ENCODE assay signal across 12 cellular contexts in the genomic region with DNA sequence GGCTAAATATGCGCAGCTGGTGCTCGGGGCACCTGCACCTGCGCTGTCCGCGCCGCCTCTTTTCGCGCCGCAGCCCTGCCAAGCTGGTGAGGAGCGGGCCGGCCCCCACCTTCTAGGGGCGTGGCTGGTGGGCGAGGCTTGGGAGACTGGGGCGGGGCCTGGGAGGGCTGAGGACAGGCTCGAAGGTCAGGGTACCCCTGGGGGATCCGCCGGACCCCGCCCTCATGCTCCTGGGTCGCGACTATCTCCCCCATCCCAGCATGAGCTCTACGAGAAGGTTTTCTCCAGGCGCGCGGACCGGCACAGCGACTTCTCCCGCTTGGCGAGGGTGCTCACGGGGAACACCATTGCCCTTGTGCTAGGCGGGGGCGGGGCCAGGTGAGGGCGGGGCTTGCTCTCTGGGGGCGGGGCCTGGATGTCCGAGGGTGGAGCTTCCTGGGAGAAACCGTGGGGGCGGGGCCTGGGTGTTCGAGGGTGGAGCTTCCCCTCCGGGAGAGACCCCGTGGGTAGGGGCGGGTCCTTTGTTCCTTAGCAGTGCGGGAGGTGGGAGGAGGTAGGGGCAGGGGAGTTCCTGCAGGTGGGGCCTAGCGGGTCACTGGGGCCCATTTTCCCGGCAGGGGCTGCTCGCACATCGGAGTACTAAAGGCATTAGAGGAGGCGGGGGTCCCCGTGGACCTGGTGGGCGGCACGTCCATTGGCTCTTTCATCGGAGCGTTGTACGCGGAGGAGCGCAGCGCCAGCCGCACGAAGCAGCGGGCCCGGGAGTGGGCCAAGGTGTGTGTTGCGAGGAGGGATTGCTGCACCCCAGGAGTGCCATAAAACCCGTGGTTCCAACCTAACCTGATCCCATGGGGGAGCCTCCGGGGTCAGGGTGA. TPM values are rescaled to one million over a fixed set of nuclear protein-coding genes. Genes with fewer than 3 reads are reported as not detected.
DNase-seq lines count a peak whose midpoint lies in the region; ATAC-seq and TF ChIP-seq lines count a peak whose summit lies in the region.
"Had no signal": no experiment of that assay in that cellular context is flagged by ENCODE, and none has a peak within 500 bp of the region (broad histone marks: within the 10 kb centered on the region; RNA-seq: fewer than 3 reads in every experiment).

No MANE protein-coding gene starts in this region.

- no peaks in the 10 kb centered on the region for H3K9me2 ChIP-seq in HCT116 (ENCODE audit: insufficient read depth)

- CTCF ChIA-PET in HCT116 (lab: Charles Lee) = interaction anchor here (1.0 kb wide), 1 partner anchor 13 kb away, joined by 4 read pairs; no protein-coding TSS in a partner anchor

- ATAC-seq in HCT116 (peak; percentile 52), GM21619 (IDR thresholded peaks at IDR 0.05; ENCODE audit: unreplicated experiment) (no peak), HG02840 (IDR thresholded peaks at IDR 0.05; ENCODE audit: low FRiP score, unreplicated experiment) (no peak)
- ATAC-seq in activated naive CD8-positive, alpha-beta T cell treated with anti-CD3 and anti-CD28 coated beads, Interleukin-2, amount 50 U/mL, for 24 hours = peak; percentile 13

- no peaks in the 10 kb centered on the region for H3K9me3 Mint-ChIP-seq in activated naive CD8-positive, alpha-beta T cell treated with anti-CD3 and anti-CD28 coated beads, Interleukin-2, amount 50 U/mL, for 24 hours
- no peaks in the 10 kb centered on the region for H3K9me3 Mint-ChIP-seq in nephron progenitor cell
- no peaks in the 10 kb centered on the region for H3K9me3 Mint-ChIP-seq in type B pancreatic cell

- H4K20me1 ChIP-seq in HCT116 (ENCODE audit: insufficient read depth) = no peaks in the 10 kb centered on the region

- H3K9ac ChIP-seq in HCT116 (ENCODE audit: low read length) = no peak overlapping the region

- no peaks in the 10 kb centered on the region for H3K4me1 Mint-ChIP-seq in activated naive CD8-positive, alpha-beta T cell treated with anti-CD3 and anti-CD28 coated beads, Interleukin-2, amount 50 U/mL, for 24 hours
- H3K4me1 Mint-ChIP-seq in nephron progenitor cell (peaks cover 6% of the 10 kb centered on the region), type B pancreatic cell (ENCODE audit: unreplicated experiment) (peaks cover 6% of the 10 kb centered on the region)

- no peak for TF ChIP-seq POLR2A in HCT116 (IDR thresholded peaks at IDR 0.05; ENCODE audit: borderline replicate concordance, extremely low read depth, insufficient read depth, insufficient read length)

- POLR2A ChIA-PET in HCT116 (lab: Charles Lee) = interaction anchor here (1.0 kb wide), 1 partner anchor 17 kb away, joined by 4 read pairs; no protein-coding TSS in a partner anchor

- H3K27me3 Mint-ChIP-seq in activated naive CD8-positive, alpha-beta T cell treated with anti-CD3 and anti-CD28 coated beads, Interleukin-2, amount 50 U/mL, for 24 hours = no peaks in the 10 kb centered on the region
- H3K27me3 Mint-ChIP-seq in nephron progenitor cell (ENCODE audit: low read depth, poor library complexity) (no peaks in the 10 kb centered on the region), type B pancreatic cell (no peaks in the 10 kb centered on the region)

- H3K4me3 ChIP-seq in HCT116 (replicated peaks in 1 of 2; ENCODE audit: low read depth in 1 of 2, low read length in 2 of 2) = no peak overlapping the region
- H3K4me3 ChIP-seq: esophagus muscularis mucosa had no signal

- no peak for TF ChIP-seq CTCF in HCT116 (IDR thresholded peaks at IDR 0.05 in 2 of 3, conservative IDR thresholded peaks at IDR 0.05 in 1 of 3; ENCODE audit: borderline replicate concordance in 1 of 3, insufficient read depth in 1 of 3, low read depth in 2 of 3, low read length in 2 of 3)
- no peak for TF ChIP-seq CTCF in nephron progenitor cell (IDR thresholded peaks at IDR 0.05)
- TF ChIP-seq CTCF in type B pancreatic cell (conservative IDR thresholded peaks at IDR 0.05) = no peak

- H3K27ac Mint-ChIP-seq in activated naive CD8-positive, alpha-beta T cell treated with anti-CD3 and anti-CD28 coated beads, Interleukin-2, amount 50 U/mL, for 24 hours = no peak overlapping the region
- no peak overlapping the region for H3K27ac Mint-ChIP-seq in nephron progenitor cell
- H3K27ac Mint-ChIP-seq in type B pancreatic cell = no peak overlapping the region

- H3K4me1 ChIP-seq in HCT116 (ENCODE audit: control insufficient read depth in 1 of 2, insufficient read depth in 2 of 2, low read length in 2 of 2) = peaks cover 0 to 6% of the 10 kb centered on the region in 2 experiments; a peak in 3 of 4 replicates

- TF ChIP-seq RAD21 in HCT116 (IDR thresholded peaks at IDR 0.05; ENCODE audit: low read depth) = no peak

- H3K27ac ChIP-seq in HCT116 (ENCODE audit: low read depth, low read length) = no peak overlapping the region
- H3K27ac ChIP-seq: esophagus muscularis mucosa had no signal

- peaks cover 25% of the 10 kb centered on the region for H3K36me3 Mint-ChIP-seq in activated naive CD8-positive, alpha-beta T cell treated with anti-CD3 and anti-CD28 coated beads, Interleukin-2, amount 50 U/mL, for 24 hours (ENCODE audit: low read depth)
- H3K36me3 Mint-ChIP-seq in nephron progenitor cell (ENCODE audit: low read depth) (peaks cover 41% of the 10 kb centered on the region), type B pancreatic cell (peaks cover 15% of the 10 kb centered on the region)

- no peaks in the 10 kb centered on the region for H3K9me3 ChIP-seq in HCT116 (ENCODE audit: control insufficient read depth in 1 of 2, insufficient read depth in 1 of 2, low read depth in 1 of 2, low read length in 2 of 2)
- H3K9me3 ChIP-seq: esophagus muscularis mucosa had no signal

- H3K27me3 ChIP-seq in HCT116 (ENCODE audit: insufficient read depth, low read length) = no peaks in the 10 kb centered on the region
- H3K27me3 ChIP-seq: esophagus muscularis mucosa had no signal

- peak; percentile 64 for DNase-seq in COLO829 (ENCODE audit: low spot score)
- no peak for DNase-seq in HCT116 (ENCODE audit: low read depth, low spot score)
- peak; percentile 52 for DNase-seq in activated naive CD8-positive, alpha-beta T cell treated with anti-CD3 and anti-CD28 coated beads, Interleukin-2, amount 50 U/mL, for 24 hours
- peak; percentile 56 for DNase-seq in nephron progenitor cell
- no peak for DNase-seq in NCI-H82 treated with DMSO at 0.1 percent for 48 hours (lab: John Stamatoyannopoulos, UW; ENCODE audit: unreplicated experiment)
- no peak for DNase-seq in type B pancreatic cell (ENCODE audit: extremely low spot score, unreplicated experiment)
- DNase-seq: DMS153, NCI-H510A, occipital lobe had no signal

- no peaks in the 10 kb centered on the region for H3K79me2 ChIP-seq in HCT116 (ENCODE audit: insufficient read depth, low read length)

- H2AFZ ChIP-seq in HCT116 (ENCODE audit: low read depth, low read length, poor library complexity, severe bottlenecking) = no peak overlapping the region

- no peak overlapping the region for H3K4me2 ChIP-seq in HCT116 (ENCODE audit: low read length)

- no TSS peak for BruUV-seq in HCT116 (replicated peaks; lab: Mats Ljungman, UMichigan)

- no peak overlapping the region for H3K4me3 Mint-ChIP-seq in activated naive CD8-positive, alpha-beta T cell treated with anti-CD3 and anti-CD28 coated beads, Interleukin-2, amount 50 U/mL, for 24 hours
- no peak overlapping the region for H3K4me3 Mint-ChIP-seq in nephron progenitor cell
- H3K4me3 Mint-ChIP-seq in type B pancreatic cell = no peak overlapping the region

- intact Hi-C loops in HCT116 (cut with micrococcal nuclease) = no loop called here

- H3K36me3 ChIP-seq in HCT116 (ENCODE audit: control insufficient read depth in 1 of 2, insufficient read depth in 2 of 2, low read length in 2 of 2) = peaks cover 6 to 8% of the 10 kb centered on the region in 2 experiments; a peak in 3 of 4 replicates

- RAD21 ChIA-PET in HCT116 (lab: Charles Lee; ENCODE audit: low non-redundant PET in 1 of 2, low total read pairs in 2 of 2, uncharacterized antibody in 2 of 2, unreplicated experiment in 2 of 2) = no interaction called here

TF ChIP-seq in HCT116, 20 proteins besides CTCF, POLR2A, EP300 and RAD21:
- TF ChIP-seq EGR1 (IDR thresholded peaks at IDR 0.05; ENCODE audit: low read depth) (no peak), SP1 (IDR thresholded peaks at IDR 0.05; ENCODE audit: low read depth) (no peak), FOSL1 (IDR thresholded peaks at IDR 0.05; ENCODE audit: low read depth) (no peak), EZH2phosphoT487 (IDR thresholded peaks at IDR 0.05; ENCODE audit: borderline replicate concordance) (no peak), SIN3A (IDR thresholded peaks at IDR 0.05; ENCODE audit: low read depth) (no peak)
- TF ChIP-seq, protein P1, sequence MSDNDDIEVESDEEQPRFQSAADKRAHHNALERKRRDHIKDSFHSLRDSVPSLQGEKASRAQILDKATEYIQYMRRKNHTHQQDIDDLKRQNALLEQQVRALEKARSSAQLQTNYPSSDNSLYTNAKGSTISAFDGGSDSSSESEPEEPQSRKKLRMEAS (IDR thresholded peaks at IDR 0.05) = no peak
- TF ChIP-seq, protein P2, sequence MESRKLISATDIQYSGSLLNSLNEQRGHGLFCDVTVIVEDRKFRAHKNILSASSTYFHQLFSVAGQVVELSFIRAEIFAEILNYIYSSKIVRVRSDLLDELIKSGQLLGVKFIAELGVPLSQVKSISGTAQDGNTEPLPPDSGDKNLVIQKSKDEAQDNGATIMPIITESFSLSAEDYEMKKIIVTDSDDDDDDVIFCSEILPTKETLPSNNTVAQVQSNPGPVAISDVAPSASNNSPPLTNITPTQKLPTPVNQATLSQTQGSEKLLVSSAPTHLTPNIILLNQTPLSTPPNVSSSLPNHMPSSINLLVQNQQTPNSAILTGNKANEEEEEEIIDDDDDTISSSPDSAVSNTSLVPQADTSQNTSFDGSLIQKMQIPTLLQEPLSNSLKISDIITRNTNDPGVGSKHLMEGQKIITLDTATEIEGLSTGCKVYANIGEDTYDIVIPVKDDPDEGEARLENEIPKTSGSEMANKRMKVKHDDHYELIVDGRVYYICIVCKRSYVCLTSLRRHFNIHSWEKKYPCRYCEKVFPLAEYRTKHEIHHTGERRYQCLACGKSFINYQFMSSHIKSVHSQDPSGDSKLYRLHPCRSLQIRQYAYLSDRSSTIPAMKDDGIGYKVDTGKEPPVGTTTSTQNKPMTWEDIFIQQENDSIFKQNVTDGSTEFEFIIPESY (IDR thresholded peaks at IDR 0.05; ENCODE audit: extremely low read depth, insufficient replicate concordance, low read length) = no peak
TF ChIP-seq in HCT116: peak in this region for 0.

RNA-seq across cellular contexts. Expression of a gene that starts 19.7 kb away (rescaled TPM):
- total RNA-seq in HCT116 (2021; ENCODE audit: unreplicated experiment) (159 TPM), type B pancreatic cell (ENCODE audit: low replicate concordance) (84.3 and 86.1 TPM in 2 replicates)
- polyA plus RNA-seq in HCT116 (2012) = 84.5 and 99.9 TPM in 2 replicates

RNA-seq across cellular contexts. Expression of a gene that starts 32.8 kb away (rescaled TPM):
- total RNA-seq in HCT116 (2021; ENCODE audit: unreplicated experiment) (19.1 TPM), type B pancreatic cell (ENCODE audit: low replicate concordance) (24.0 and 24.3 TPM in 2 replicates)
- polyA plus RNA-seq in HCT116 (2012) = 15.5 and 19.6 TPM in 2 replicates

RNA-seq across cellular contexts. Expression of a gene that starts 39.3 kb away (rescaled TPM):
- total RNA-seq in HCT116 (2021; ENCODE audit: unreplicated experiment) (20.7 TPM), type B pancreatic cell (ENCODE audit: low replicate concordance) (49.8 and 67.1 TPM in 2 replicates)
- 20.5 and 21.0 TPM in 2 replicates for polyA plus RNA-seq in HCT116 (2012)

RNA-seq across cellular contexts. Expression of a gene that starts 40.4 kb away (rescaled TPM):
- total RNA-seq in HCT116 (2021; ENCODE audit: unreplicated experiment) (24.0 TPM), type B pancreatic cell (ENCODE audit: low replicate concordance) (28.6 and 51.8 TPM in 2 replicates)
- polyA plus RNA-seq in HCT116 (2012) = 16.1 and 17.3 TPM in 2 replicates

Comparison
In these comparisons a context has a peak if more than half of its experiments do, and no peak if none do; other contexts are left out.
1. DNase-seq: peak in COLO829 (single experiment), activated naive CD8-positive, alpha-beta T cell treated with anti-CD3 and anti-CD28 coated beads, Interleukin-2, amount 50 U/mL, for 24 hours (single experiment) and nephron progenitor cell (single experiment); none in HCT116 (single experiment), NCI-H82 treated with DMSO at 0.1 percent for 48 hours (single experiment) and type B pancreatic cell (single experiment).
2. ATAC-seq: peak in HCT116 (single experiment) and activated naive CD8-positive, alpha-beta T cell treated with anti-CD3 and anti-CD28 coated beads, Interleukin-2, amount 50 U/mL, for 24 hours (single experiment); none in GM21619 (single experiment) and HG02840 (single experiment).